8 cellular contexts compared by ENCODE assay signal in the genomic region with DNA sequence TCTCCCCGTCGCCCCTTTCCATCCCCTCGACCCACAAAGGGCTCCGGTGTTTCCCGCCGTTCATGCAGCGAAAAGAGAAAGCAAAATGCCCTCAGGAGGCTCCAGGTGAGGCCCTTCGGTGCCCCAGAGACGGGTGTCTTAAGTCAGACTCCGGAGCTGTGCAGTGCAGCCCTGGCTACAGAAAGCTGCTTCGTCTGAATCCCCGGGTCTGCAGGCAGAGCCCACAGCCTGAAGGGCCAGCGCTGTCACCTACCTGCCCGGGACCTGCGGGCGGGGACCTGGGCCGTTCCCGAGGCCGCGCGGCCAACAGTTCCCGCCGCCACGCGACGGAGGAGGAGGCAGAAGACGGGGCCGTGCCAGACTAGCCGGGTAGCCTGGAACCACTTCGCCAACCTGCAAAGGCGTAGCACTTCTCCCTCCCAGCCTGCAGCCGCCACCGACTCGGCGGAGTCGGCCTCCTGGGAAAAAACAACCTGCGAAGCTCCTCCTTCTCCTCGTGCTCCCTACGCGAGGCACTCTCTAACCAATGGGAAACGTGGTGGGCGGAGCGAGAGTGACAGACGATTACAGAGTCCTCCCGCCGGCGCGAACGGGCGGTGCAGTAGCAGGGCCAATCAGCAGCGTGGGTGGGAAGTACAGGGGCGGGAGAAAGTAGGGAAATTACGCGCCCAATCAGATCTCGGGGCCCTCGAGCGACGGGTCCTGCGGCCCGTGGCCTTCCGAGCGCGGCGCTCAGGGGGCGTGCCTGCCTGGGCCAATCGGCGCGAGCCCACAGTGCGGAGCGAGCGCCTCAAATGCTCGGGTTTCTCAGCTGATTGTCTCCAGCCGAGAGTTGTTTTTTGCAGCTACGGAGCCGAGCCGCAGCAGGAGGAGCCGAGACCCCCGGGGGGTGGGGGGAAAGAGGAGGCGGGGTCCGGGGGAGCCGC. TPM values are rescaled to one million over a fixed set of nuclear protein-coding genes. Genes with fewer than 3 reads are reported as not detected.
A peak's percentile ranks its signal among the peaks of the same experiment; 100 is the strongest.
DNase-seq lines count a peak whose midpoint lies in the region; ATAC-seq and TF ChIP-seq lines count a peak whose summit lies in the region.

A gene with protein sequence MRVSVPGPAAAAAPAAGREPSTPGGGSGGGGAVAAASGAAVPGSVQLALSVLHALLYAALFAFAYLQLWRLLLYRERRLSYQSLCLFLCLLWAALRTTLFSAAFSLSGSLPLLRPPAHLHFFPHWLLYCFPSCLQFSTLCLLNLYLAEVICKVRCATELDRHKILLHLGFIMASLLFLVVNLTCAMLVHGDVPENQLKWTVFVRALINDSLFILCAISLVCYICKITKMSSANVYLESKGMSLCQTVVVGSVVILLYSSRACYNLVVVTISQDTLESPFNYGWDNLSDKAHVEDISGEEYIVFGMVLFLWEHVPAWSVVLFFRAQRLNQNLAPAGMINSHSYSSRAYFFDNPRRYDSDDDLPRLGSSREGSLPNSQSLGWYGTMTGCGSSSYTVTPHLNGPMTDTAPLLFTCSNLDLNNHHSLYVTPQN (plus strand): TSS at position 774 of the 926 bp plus-strand sequence. CDS start 312 bp downstream, outside the sequence.
A gene with protein sequence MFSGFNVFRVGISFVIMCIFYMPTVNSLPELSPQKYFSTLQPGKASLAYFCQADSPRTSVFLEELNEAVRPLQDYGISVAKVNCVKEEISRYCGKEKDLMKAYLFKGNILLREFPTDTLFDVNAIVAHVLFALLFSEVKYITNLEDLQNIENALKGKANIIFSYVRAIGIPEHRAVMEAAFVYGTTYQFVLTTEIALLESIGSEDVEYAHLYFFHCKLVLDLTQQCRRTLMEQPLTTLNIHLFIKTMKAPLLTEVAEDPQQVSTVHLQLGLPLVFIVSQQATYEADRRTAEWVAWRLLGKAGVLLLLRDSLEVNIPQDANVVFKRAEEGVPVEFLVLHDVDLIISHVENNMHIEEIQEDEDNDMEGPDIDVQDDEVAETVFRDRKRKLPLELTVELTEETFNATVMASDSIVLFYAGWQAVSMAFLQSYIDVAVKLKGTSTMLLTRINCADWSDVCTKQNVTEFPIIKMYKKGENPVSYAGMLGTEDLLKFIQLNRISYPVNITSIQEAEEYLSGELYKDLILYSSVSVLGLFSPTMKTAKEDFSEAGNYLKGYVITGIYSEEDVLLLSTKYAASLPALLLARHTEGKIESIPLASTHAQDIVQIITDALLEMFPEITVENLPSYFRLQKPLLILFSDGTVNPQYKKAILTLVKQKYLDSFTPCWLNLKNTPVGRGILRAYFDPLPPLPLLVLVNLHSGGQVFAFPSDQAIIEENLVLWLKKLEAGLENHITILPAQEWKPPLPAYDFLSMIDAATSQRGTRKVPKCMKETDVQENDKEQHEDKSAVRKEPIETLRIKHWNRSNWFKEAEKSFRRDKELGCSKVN (minus strand): TSS at position 443 of the 926 bp plus-strand sequence. CDS start 8,948 bp downstream, outside the sequence.

- H3K4me1 ChIP-seq in BLaER1 treated with 17β-estradiol and CSF1 and Interleukin-3, amounts not matched to agents 10 nM and 100 nM: peaks cover 21 to 35% (median 30%) of the 10 kb centered on the region in 10 experiments

- H3K4me3 Mint-ChIP-seq in activated CD4-positive, alpha-beta T cell treated with anti-CD3 and anti-CD28 coated beads, Interleukin-2, amount 10 ng/mL, durations not matched to agents 24 days and 14 days: peak within 1 kb of the TSS; percentile 93

- no peaks in the 10 kb centered on the region for H3K9me3 ChIP-seq in BLaER1 treated with 17β-estradiol and CSF1 and Interleukin-3, amounts not matched to agents 10 nM and 100 nM (replicated peaks in 1 of 11)

- DNase-seq in NCI-H526 (lab: John Stamatoyannopoulos, UW) (peak; percentile 99 to 100), coronary artery (ENCODE audit: low spot score) (peak; percentile 100)
- peak; percentile 100 for DNase-seq in activated CD4-positive, alpha-beta T cell treated with anti-CD3 and anti-CD28 coated beads, Interleukin-2, amount 10 ng/mL, durations not matched to agents 24 days and 14 days
- DNase-seq in stimulated activated CD4-positive, alpha-beta T cell treated with anti-CD3 and anti-CD28 coated beads, Interleukin-1b, Interleukin-23, amount 100 ng/mL, for 24 hours (ENCODE audit: low read depth in 4 of 4, low spot score in 1 of 4): peak; percentile 97 to 99 (median 99)

- intact Hi-C loops in activated CD4-positive, alpha-beta T cell treated with anti-CD3 and anti-CD28 coated beads, Interleukin-2, amount 10 ng/mL, durations not matched to agents 24 days and 14 days (cut with micrococcal nuclease): loop anchor here (1.0 to 10.0 kb wide), 11 partner anchors 90 to 1458 kb away; partner anchors contain the start of genes ERO1A, FRMD6, GNPNAT1 and PSMC6

- H3K4me2 ChIP-seq in BLaER1 treated with 17β-estradiol and CSF1 and Interleukin-3, amounts not matched to agents 10 nM and 100 nM: peak within 1 kb of the TSS; percentile 89 to 98 (median 96)

- H3K36me3 Mint-ChIP-seq in activated CD4-positive, alpha-beta T cell treated with anti-CD3 and anti-CD28 coated beads, Interleukin-2, amount 10 ng/mL, durations not matched to agents 24 days and 14 days (ENCODE audit: low read depth): peaks cover 5% of the 10 kb centered on the region

- peak within 1 kb of the TSS; percentile 73 to 92 (median 82) for H3K4me3 ChIP-seq in BLaER1 treated with 17β-estradiol and CSF1 and Interleukin-3, amounts not matched to agents 10 nM and 100 nM
- peak within 1 kb of the TSS; percentile 91 for H3K4me3 ChIP-seq in coronary artery

- peak within 1 kb of the TSS; percentile 46 to 82 (median 77); a peak in 21 of 22 replicates for H3K27ac ChIP-seq in BLaER1 treated with 17β-estradiol and CSF1 and Interleukin-3, amounts not matched to agents 10 nM and 100 nM
- H3K27ac ChIP-seq in coronary artery (peak within 1 kb of the TSS; percentile 93 to 96), layer of hippocampus (ENCODE audit: low read depth, low read length) (peak within 1 kb of the TSS; percentile 77)

- H3K27me3 Mint-ChIP-seq in activated CD4-positive, alpha-beta T cell treated with anti-CD3 and anti-CD28 coated beads, Interleukin-2, amount 10 ng/mL, durations not matched to agents 24 days and 14 days: peaks cover 29% of the 10 kb centered on the region

- peaks cover 29% of the 10 kb centered on the region for H3K4me1 Mint-ChIP-seq in activated CD4-positive, alpha-beta T cell treated with anti-CD3 and anti-CD28 coated beads, Interleukin-2, amount 10 ng/mL, durations not matched to agents 24 days and 14 days

- H3K9me3 Mint-ChIP-seq in activated CD4-positive, alpha-beta T cell treated with anti-CD3 and anti-CD28 coated beads, Interleukin-2, amount 10 ng/mL, durations not matched to agents 24 days and 14 days: no peaks in the 10 kb centered on the region

- H4K20me1 ChIP-seq in BLaER1 treated with 17β-estradiol and CSF1 and Interleukin-3, amounts not matched to agents 10 nM and 100 nM: peaks cover 0 to 7% (median 0%) of the 10 kb centered on the region in 11 experiments; a peak in 3 of 22 replicates

- peak within 1 kb of the TSS; percentile 77 for H3K27ac Mint-ChIP-seq in activated CD4-positive, alpha-beta T cell treated with anti-CD3 and anti-CD28 coated beads, Interleukin-2, amount 10 ng/mL, durations not matched to agents 24 days and 14 days

- peaks cover 0 to 16% (median 0%) of the 10 kb centered on the region in 11 experiments; a peak in 3 of 22 replicates for H3K36me3 ChIP-seq in BLaER1 treated with 17β-estradiol and CSF1 and Interleukin-3, amounts not matched to agents 10 nM and 100 nM

- peak; percentile 95 for ATAC-seq in GM19328 (IDR thresholded peaks at IDR 0.05; ENCODE audit: unreplicated experiment)
- peak; percentile 93 for ATAC-seq in HG03469 (IDR thresholded peaks at IDR 0.05; ENCODE audit: unreplicated experiment)

- no peaks in the 10 kb centered on the region for H3K27me3 ChIP-seq in BLaER1 treated with 17β-estradiol and CSF1 and Interleukin-3, amounts not matched to agents 10 nM and 100 nM
- no peaks in the 10 kb centered on the region for H3K27me3 ChIP-seq in layer of hippocampus (ENCODE audit: control insufficient read depth, insufficient read depth, low read length)

- no peak for TF ChIP-seq CTCF in coronary artery (IDR thresholded peaks at IDR 0.05)

- peak within 1 kb of the TSS; percentile 80 to 86 (median 83) for H3K9ac ChIP-seq in BLaER1 treated with 17β-estradiol and CSF1 and Interleukin-3, amounts not matched to agents 10 nM and 100 nM

RNA-seq across cellular contexts. Expression of the first gene that starts in this region (rescaled TPM):
- 0.07 and 0.24 TPM in 2 replicates for total RNA-seq in activated CD4-positive, alpha-beta T cell treated with anti-CD3 and anti-CD28 coated beads, Interleukin-2, amount 10 ng/mL, durations not matched to agents 24 days and 14 days

RNA-seq across cellular contexts. Expression of the second gene that starts in this region (rescaled TPM):
- total RNA-seq in activated CD4-positive, alpha-beta T cell treated with anti-CD3 and anti-CD28 coated beads, Interleukin-2, amount 10 ng/mL, durations not matched to agents 24 days and 14 days: 4.7 and 6.2 TPM in 2 replicates

Comparison
In these comparisons a context has a peak if more than half of its experiments do, and no peak if none do; other contexts are left out.
1. Peak in every context shown above with its lines: DNase-seq, ATAC-seq, H3K4me3 ChIP-seq and H3K27ac ChIP-seq.